9 cellular contexts compared by ENCODE assay signal in the genomic region with DNA sequence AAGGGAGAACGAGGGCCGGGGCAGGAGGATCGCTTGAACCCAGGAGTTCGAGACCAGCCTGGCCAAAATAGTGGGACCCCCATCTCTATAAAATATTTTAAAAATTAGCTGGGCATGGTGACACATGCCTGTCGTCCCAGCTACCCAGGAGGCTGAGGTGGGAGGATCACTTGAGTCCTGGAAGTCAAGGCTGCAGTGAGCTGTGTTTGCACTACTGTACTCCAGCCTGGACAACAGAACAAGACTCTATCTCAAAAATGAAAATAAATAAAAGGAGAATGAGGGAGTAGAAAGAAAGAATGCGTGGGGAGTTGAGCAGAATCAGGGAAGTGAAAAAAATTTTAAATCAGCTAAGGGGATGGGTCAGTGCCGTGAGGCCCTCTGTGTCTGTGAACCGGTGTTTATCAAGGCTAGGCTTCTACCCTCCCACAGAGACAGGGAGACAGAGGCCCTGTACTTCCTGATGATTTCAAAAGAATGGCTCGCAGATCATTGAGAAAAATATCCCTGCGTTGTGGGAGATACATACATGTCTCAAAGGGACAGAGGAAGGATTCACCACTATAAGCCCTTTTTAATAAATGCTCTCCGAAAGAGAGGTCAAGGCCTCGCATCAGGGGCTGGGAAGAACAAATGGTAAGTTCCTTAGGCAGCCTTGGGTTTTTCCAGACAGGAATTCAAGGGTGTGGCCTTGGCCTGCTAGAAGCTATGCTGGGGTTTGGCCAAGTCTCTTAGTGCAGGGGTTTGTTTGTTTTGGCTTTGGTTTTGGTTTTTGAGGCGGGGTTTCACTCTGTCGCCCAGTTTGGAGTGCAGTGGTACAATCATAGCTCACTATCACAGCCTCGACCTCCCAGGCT. TPM values are rescaled to one million over a fixed set of nuclear protein-coding genes. Genes with fewer than 3 reads are reported as not detected.
A peak's percentile ranks its signal among the peaks of the same experiment; 100 is the strongest.
DNase-seq lines count a peak whose midpoint lies in the region; ATAC-seq and TF ChIP-seq lines count a peak whose summit lies in the region.
"Had no signal": no experiment of that assay in that cellular context is flagged by ENCODE, and none has a peak within 500 bp of the region (broad histone marks: within the 10 kb centered on the region; RNA-seq: fewer than 3 reads in every experiment).

No MANE protein-coding gene starts in this region.

- H3K4me1 ChIP-seq in NT2/D1 (ENCODE audit: insufficient read depth, insufficient read length) (peaks cover 13% of the 10 kb centered on the region), esophagus muscularis mucosa (peaks cover 19 to 32% (median 28%) of the 10 kb centered on the region in 4 donors)

- peaks cover 0 to 2% (median 0%) of the 10 kb centered on the region in 3 donors for H3K27me3 Mint-ChIP-seq in CD14-positive monocyte (ENCODE audit: low read depth in 3 of 3)

- H3K36me3 ChIP-seq in NT2/D1 (ENCODE audit: insufficient read depth, insufficient read length, low read length): peaks cover 44% of the 10 kb centered on the region
- H3K36me3 ChIP-seq in esophagus muscularis mucosa: peaks cover 14 to 81% (median 51%) of the 10 kb centered on the region in 4 donors
- H3K36me3 ChIP-seq: cardiac muscle cell had no signal

- H3K4me3 ChIP-seq in NT2/D1 (ENCODE audit: insufficient read length, low read depth) (no peak overlapping the region), esophagus muscularis mucosa (no peak overlapping the region)
- H3K4me3 ChIP-seq: cardiac muscle cell had no signal

- no peak overlapping the region for H3K4me3 Mint-ChIP-seq in CD14-positive monocyte

- peak overlapping the region; percentile 45 to 85 (median 63) for H3K27ac Mint-ChIP-seq in CD14-positive monocyte

- no peaks in the 10 kb centered on the region for H3K9me3 Mint-ChIP-seq in CD14-positive monocyte

- H3K27me3 ChIP-seq in NT2/D1 (ENCODE audit: insufficient read depth, insufficient read length): no peaks in the 10 kb centered on the region
- no peaks in the 10 kb centered on the region for H3K27me3 ChIP-seq in esophagus muscularis mucosa
- H3K27me3 ChIP-seq: cardiac muscle cell had no signal

- TF ChIP-seq EP300 in esophagus muscularis mucosa (IDR thresholded peaks at IDR 0.05): no peak

- H3K9ac ChIP-seq in NT2/D1 (ENCODE audit: insufficient read length, low read depth): peak overlapping the region; percentile 6

- intact Hi-C loops in CD14-positive monocyte (cut with micrococcal nuclease): no loop called here
- intact Hi-C loops in esophagus muscularis mucosa (cut with DNase I): no loop called here

- H3K9me3 ChIP-seq in NT2/D1 (ENCODE audit: insufficient read depth, low read length) (no peaks in the 10 kb centered on the region), esophagus muscularis mucosa (no peaks in the 10 kb centered on the region)

- H3K27ac ChIP-seq in esophagus muscularis mucosa (replicated peaks in 1 of 4): peak overlapping the region; percentile 43 to 62 (median 59)
- H3K27ac ChIP-seq: cardiac muscle cell had no signal

- TF ChIP-seq CTCF in CD14-positive monocyte (IDR thresholded peaks at IDR 0.05): no peak
- no peak for TF ChIP-seq CTCF in esophagus muscularis mucosa (IDR thresholded peaks at IDR 0.05)

- TF ChIP-seq POLR2A in esophagus muscularis mucosa (IDR thresholded peaks at IDR 0.05; ENCODE audit: low read depth): no peak

- ATAC-seq in HG03025 (IDR thresholded peaks at IDR 0.05; ENCODE audit: low FRiP score, unreplicated experiment) (no peak), GM19324 (IDR thresholded peaks at IDR 0.05; ENCODE audit: low FRiP score, unreplicated experiment) (no peak), HG02763 (IDR thresholded peaks at IDR 0.05; ENCODE audit: unreplicated experiment) (no peak)

- WGBS in esophagus muscularis mucosa: 61% methylated on average over 15 of the region's 15 CpGs

- H3K4me1 Mint-ChIP-seq in CD14-positive monocyte: peaks cover 1% of the 10 kb centered on the region

- peaks cover 87 to 97% of the 10 kb centered on the region in 2 donors for H3K36me3 Mint-ChIP-seq in CD14-positive monocyte

- DNase-seq in CD14-positive monocyte (ENCODE audit: low spot score): no peak
- no peak for DNase-seq in NT2/D1 (ENCODE audit: low read depth, low spot score)
- DNase-seq in esophagus muscularis mucosa (ENCODE audit: extremely low spot score): no peak
- peak; percentile 27 for DNase-seq in non-pigmented ciliary epithelial cell (ENCODE audit: low read depth)
- no peak for DNase-seq in NOMO-1 treated with dmso at 0.1 percent for 144 hours (lab: John Stamatoyannopoulos, UW; ENCODE audit: unreplicated experiment)

RNA-seq across cellular contexts. Expression of gene IL10RB, which starts 20.7 kb away (rescaled TPM):
- 100 to 1,000 TPM; 212 to 225 TPM for polyA plus RNA-seq in CD14-positive monocyte
- total RNA-seq in esophagus muscularis mucosa: 10 to 100 TPM; 16.9 to 31.0 (median 20.6) TPM

RNA-seq across cellular contexts. Expression of gene IFNAR1, which starts 37.9 kb away (rescaled TPM):
- polyA plus RNA-seq in CD14-positive monocyte: 10 to 100 TPM; 56.2 to 95.3 TPM
- 10 to 100 TPM; 22.4 to 28.3 (median 26.4) TPM for total RNA-seq in esophagus muscularis mucosa

RNA-seq across cellular contexts. Expression of gene IFNAR2, which starts 57.1 kb away (rescaled TPM):
- 10 to 100 TPM; 47.7 to 79.8 TPM for polyA plus RNA-seq in CD14-positive monocyte
- 10 to 100 TPM in 2 of 4 donors, 1 to 10 TPM in 2; 5.3 to 14.6 (median 10.4) TPM for total RNA-seq in esophagus muscularis mucosa
